In the genomic region with DNA sequence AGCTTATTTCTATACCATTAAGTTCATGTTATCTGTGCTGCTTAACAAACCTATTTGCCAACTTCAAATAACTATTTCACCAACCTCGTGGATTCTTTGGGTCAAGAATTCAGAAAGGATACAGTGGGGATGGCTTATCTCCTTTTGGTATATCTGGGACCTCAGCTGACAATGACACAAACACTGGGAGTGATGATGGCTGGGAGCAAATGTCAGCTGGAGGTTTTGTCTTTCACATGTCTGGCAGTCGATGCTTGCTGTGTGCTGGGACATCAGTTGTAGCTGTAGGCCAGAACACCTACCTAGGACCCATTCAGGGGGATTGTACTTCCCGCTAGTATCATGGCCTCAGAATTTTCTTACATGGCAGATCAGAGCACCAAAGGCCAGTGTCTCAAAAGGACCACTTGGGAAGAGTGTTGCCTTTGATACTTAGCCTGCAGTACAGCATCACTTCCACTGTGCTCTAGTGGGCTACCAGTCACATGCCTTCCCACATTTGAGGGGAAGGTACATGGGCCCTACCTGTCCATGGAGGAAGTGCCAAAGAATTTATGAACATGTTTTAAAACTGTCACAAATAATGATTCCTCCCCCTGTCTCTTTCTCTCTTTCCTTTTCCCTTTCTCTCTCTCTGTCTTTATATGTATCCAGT, we compare ENCODE assay signal across 2 cellular contexts.
TF ChIP-seq lines count a peak whose summit lies in the region.

No MANE protein-coding gene starts in this region.

TF ChIP-seq in HCT116, 20 proteins besides CTCF, POLR2A, EP300 and RAD21:
- TF ChIP-seq, protein P1, sequence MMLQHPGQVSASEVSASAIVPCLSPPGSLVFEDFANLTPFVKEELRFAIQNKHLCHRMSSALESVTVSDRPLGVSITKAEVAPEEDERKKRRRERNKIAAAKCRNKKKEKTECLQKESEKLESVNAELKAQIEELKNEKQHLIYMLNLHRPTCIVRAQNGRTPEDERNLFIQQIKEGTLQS (IDR thresholded peaks at IDR 0.05) = no peak
- TF ChIP-seq EZH2 (IDR thresholded peaks at IDR 0.05) = no peak
- no peak for TF ChIP-seq JUND (IDR thresholded peaks at IDR 0.05)
- TF ChIP-seq EZH2phosphoT487 (IDR thresholded peaks at IDR 0.05; ENCODE audit: borderline replicate concordance) = no peak
- TF ChIP-seq ELF1 (IDR thresholded peaks at IDR 0.05; ENCODE audit: borderline replicate concordance, low read depth) = no peak
- TF ChIP-seq ZNF274 (IDR thresholded peaks at IDR 0.05; ENCODE audit: low read depth, low read length) = no peak
- no peak for TF ChIP-seq ZFX (IDR thresholded peaks at IDR 0.05)

TF ChIP-seq in H1, 55 proteins besides CTCF, POLR2A, EP300 and RAD21:
- TF ChIP-seq SIRT6 (IDR thresholded peaks at IDR 0.05; ENCODE audit: low read length) (no peak), JUN (IDR thresholded peaks at IDR 0.05; ENCODE audit: low read depth, low read length) (no peak), KDM4A (IDR thresholded peaks at IDR 0.05; ENCODE audit: low read depth, low read length, severe bottlenecking) (no peak), SP4 (IDR thresholded peaks at IDR 0.05; ENCODE audit: low read length) (no peak), TEAD4 (IDR thresholded peaks at IDR 0.05; ENCODE audit: low read depth, low read length) (no peak), CHD1 (IDR thresholded peaks at IDR 0.05; ENCODE audit: low read depth, low read length) (no peak), BACH1 (IDR thresholded peaks at IDR 0.05; ENCODE audit: low read length) (no peak), RBBP5 (IDR thresholded peaks at IDR 0.05; ENCODE audit: borderline replicate concordance, low read depth, low read length) (no peak), CREB1 (IDR thresholded peaks at IDR 0.05) (no peak), ASH2L (IDR thresholded peaks at IDR 0.05; ENCODE audit: low read length) (no peak), CEBPB (IDR thresholded peaks at IDR 0.05; ENCODE audit: low read depth, low read length) (no peak), HDAC2 (IDR thresholded peaks at IDR 0.05; ENCODE audit: borderline replicate concordance in 1 of 2, low read depth in 2 of 2, low read length in 2 of 2) (no peak), NANOG (IDR thresholded peaks at IDR 0.05; ENCODE audit: insufficient read depth, low read depth, low read length, poor library complexity, severe bottlenecking) (no peak), EGR1 (IDR thresholded peaks at IDR 0.05; ENCODE audit: borderline replicate concordance, low read depth, low read length) (no peak), CHD2 (IDR thresholded peaks at IDR 0.05; ENCODE audit: low read length) (no peak), POU5F1 (IDR thresholded peaks at IDR 0.05; ENCODE audit: low read depth, low read length) (no peak), ZNF274 (IDR thresholded peaks at IDR 0.05; ENCODE audit: borderline replicate concordance, extremely low read depth, low read length) (no peak), SAP30 (IDR thresholded peaks at IDR 0.05; ENCODE audit: insufficient read depth, insufficient replicate concordance, low read length) (no peak), SP2 (IDR thresholded peaks at IDR 0.05; ENCODE audit: low read length) (no peak)
- TF ChIP-seq, protein P2, sequence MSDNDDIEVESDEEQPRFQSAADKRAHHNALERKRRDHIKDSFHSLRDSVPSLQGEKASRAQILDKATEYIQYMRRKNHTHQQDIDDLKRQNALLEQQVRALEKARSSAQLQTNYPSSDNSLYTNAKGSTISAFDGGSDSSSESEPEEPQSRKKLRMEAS (IDR thresholded peaks at IDR 0.05) = no peak
TF ChIP-seq in H1: peak in this region for 0.
